In the genomic region with DNA sequence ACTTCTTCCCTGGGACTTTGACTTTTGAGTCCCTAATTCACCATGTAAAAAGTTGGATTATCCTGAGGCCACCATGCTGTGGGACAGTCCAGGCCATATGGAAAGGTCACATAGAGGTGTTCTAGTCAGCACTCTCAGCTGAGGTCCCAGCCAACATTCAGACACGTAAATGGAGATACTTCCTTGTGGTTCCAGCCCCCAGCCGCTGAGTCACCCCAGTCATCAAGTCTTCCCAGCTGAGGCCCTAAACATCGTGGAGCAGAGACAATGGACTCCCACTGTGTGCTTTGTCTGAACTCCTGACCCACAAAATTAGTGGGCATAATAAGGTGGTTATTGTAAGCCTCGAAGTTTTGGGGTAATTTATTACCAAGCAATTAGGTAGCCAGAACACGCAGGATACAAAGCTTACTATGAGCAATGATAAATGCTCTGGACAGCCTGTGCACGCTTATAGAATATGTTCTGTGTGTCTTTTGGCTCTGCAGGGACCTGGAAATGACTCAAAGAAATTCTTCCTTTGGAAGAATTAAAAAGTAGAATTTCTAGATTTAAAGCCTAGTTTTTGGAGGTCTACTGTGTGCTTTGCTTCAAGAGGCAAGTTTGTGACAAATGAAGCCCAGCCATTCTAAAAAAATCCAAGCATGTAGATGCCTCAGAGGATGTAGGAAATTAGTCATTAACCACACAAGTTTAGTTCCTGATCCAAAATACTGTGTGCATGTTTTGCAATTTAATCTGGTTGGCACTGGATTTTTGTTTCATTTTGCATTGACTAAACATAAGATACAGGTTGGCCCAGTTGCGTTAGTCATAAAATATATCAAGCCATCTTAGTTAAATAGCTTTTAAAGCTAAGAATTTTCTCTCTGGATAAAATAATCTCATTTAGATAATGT, we compare ENCODE assay signal across 8 cellular contexts. TPM values are rescaled to one million over a fixed set of nuclear protein-coding genes. Genes with fewer than 3 reads are reported as not detected.
A peak's percentile ranks its signal among the peaks of the same experiment; 100 is the strongest.
DNase-seq lines count a peak whose midpoint lies in the region; ATAC-seq and TF ChIP-seq lines count a peak whose summit lies in the region.

No MANE protein-coding gene starts in this region.

- no peaks in the 10 kb centered on the region for H3K9me2 ChIP-seq in hepatocyte (replicated peaks; ENCODE audit: insufficient read depth)

- DNase-seq in heart left ventricle: no peak
- DNase-seq in left ventricle myocardium superior: no peak
- DNase-seq in activated B cell treated with CpG ODN at 0.5 μM for 24 hours: no peak
- DNase-seq in hepatocyte (ENCODE audit: low spot score): peak; percentile 44
- no peak for DNase-seq in thoracic aorta (ENCODE audit: low spot score)
- no peak for DNase-seq in SHP77 (lab: John Stamatoyannopoulos, UW)

- peak overlapping the region in 1 of 12 donors; percentile 76 for H3K27ac ChIP-seq in heart left ventricle
- H3K27ac ChIP-seq in hepatocyte: peak overlapping the region; percentile 64
- H3K27ac ChIP-seq in thoracic aorta: peak overlapping the region; percentile 47 to 64

- peak overlapping the region; percentile 67 for H3K4me3 Mint-ChIP-seq in activated B cell treated with CpG ODN at 0.5 μM for 24 hours

- H3K27me3 ChIP-seq in heart left ventricle (no peaks in the 10 kb centered on the region), hepatocyte (no peaks in the 10 kb centered on the region), thoracic aorta (replicated peaks; ENCODE audit: insufficient read depth) (no peaks in the 10 kb centered on the region)

- ATAC-seq in heart left ventricle (peak in 3 of 4 donors; percentile 48 to 61 (median 50)), left ventricle myocardium superior (no peak), activated B cell treated with CpG ODN at 0.5 μM for 24 hours (ENCODE audit: low read depth) (peak; percentile 61), thoracic aorta (ENCODE audit: insufficient number of reproducible peaks, low FRiP score, low read depth) (peak; percentile 55), HG02870 (IDR thresholded peaks at IDR 0.05; ENCODE audit: unreplicated experiment) (no peak)

- TF ChIP-seq CTCF in heart left ventricle (IDR thresholded peaks at IDR 0.05): no peak
- TF ChIP-seq CTCF in activated B cell treated with CpG ODN at 0.5 μM for 24 hours (IDR thresholded peaks at IDR 0.05): no peak
- TF ChIP-seq CTCF in hepatocyte (IDR thresholded peaks at IDR 0.05; ENCODE audit: poor library complexity): no peak
- TF ChIP-seq CTCF in thoracic aorta (IDR thresholded peaks at IDR 0.05): no peak

- peak; percentile 44; the same call in 1 of the 2 replicates for TF ChIP-seq EP300 in Ishikawa (IDR thresholded peaks at IDR 0.05; ENCODE audit: borderline replicate concordance)

- H3K4me3 ChIP-seq in heart left ventricle (peak overlapping the region in 1 of 12 donors; percentile 2), hepatocyte (no peak overlapping the region), thoracic aorta (peak overlapping the region; percentile 31)

- H3K4me1 ChIP-seq in heart left ventricle: peaks cover 0 to 19% (median 0%) of the 10 kb centered on the region in 12 donors
- no peaks in the 10 kb centered on the region for H3K4me1 ChIP-seq in hepatocyte (ENCODE audit: insufficient read depth)
- H3K4me1 ChIP-seq in thoracic aorta (ENCODE audit: control insufficient read depth in 1 of 2, low read depth in 2 of 2): peaks cover 2 to 8% of the 10 kb centered on the region in 2 donors

- H3K9me3 ChIP-seq in heart left ventricle: no peaks in the 10 kb centered on the region
- no peaks in the 10 kb centered on the region for H3K9me3 ChIP-seq in hepatocyte (ENCODE audit: low read depth)
- H3K9me3 ChIP-seq in thoracic aorta: no peaks in the 10 kb centered on the region

- WGBS in heart left ventricle, 4 donors: 41 to 66% (median 60%) methylated on average over 7 of the region's 7 CpGs
- WGBS in hepatocyte (ENCODE audit: low lambda C conversion rate, missing lambda C conversion rate): 47% methylated on average over 7 of the region's 7 CpGs

- H3K36me3 Mint-ChIP-seq in activated B cell treated with CpG ODN at 0.5 μM for 24 hours (ENCODE audit: low read depth): no peaks in the 10 kb centered on the region

- CTCF ChIA-PET in activated B cell treated with CpG ODN at 0.5 μM for 24 hours (lab: Charles Lee): interaction anchor here (0.8 kb wide), 1 partner anchor 87 kb away, joined by 3 read pairs; no protein-coding TSS in a partner anchor

- POLR2A ChIA-PET in activated B cell treated with CpG ODN at 0.5 μM for 24 hours (lab: Charles Lee): interaction anchor here (1.9 to 2.2 kb wide), 2 partner anchors 32 to 34 kb away, joined by 6 read pairs; partner anchors contain the start of gene SLC9A7

- H3K36me3 ChIP-seq in heart left ventricle: no peaks in the 10 kb centered on the region
- H3K36me3 ChIP-seq in hepatocyte (replicated peaks; ENCODE audit: insufficient read depth, low read depth): no peaks in the 10 kb centered on the region
- no peaks in the 10 kb centered on the region for H3K36me3 ChIP-seq in thoracic aorta

- no peak for TF ChIP-seq RAD21 in Ishikawa (IDR thresholded peaks at IDR 0.05; ENCODE audit: low read depth)

- no peaks in the 10 kb centered on the region for H4K20me1 ChIP-seq in hepatocyte (ENCODE audit: insufficient read depth, poor library complexity, severe bottlenecking)

- no peak for TF ChIP-seq POLR2A in heart left ventricle (IDR thresholded peaks at IDR 0.05)

- no peaks in the 10 kb centered on the region for H3K9me3 Mint-ChIP-seq in activated B cell treated with CpG ODN at 0.5 μM for 24 hours

- intact Hi-C loops in heart left ventricle (cut with DNase I): loop anchor here in 3 of 10 donors (5.0 to 10.0 kb wide), 2 partner anchors 35 to 237 kb away; partner anchors contain the start of gene SLC9A7 (in 1 of the 3)
- intact Hi-C loops in left ventricle myocardium superior (cut with micrococcal nuclease): no loop called here
- intact Hi-C loops in activated B cell treated with CpG ODN at 0.5 μM for 24 hours (cut with micrococcal nuclease): loop anchor here (1.0 kb wide), 1 partner anchor 33 kb away; the partner anchor contains the start of gene SLC9A7

- H3K4me2 ChIP-seq in hepatocyte: no peak overlapping the region

- peaks cover 20% of the 10 kb centered on the region for H3K4me1 Mint-ChIP-seq in activated B cell treated with CpG ODN at 0.5 μM for 24 hours

- H2AFZ ChIP-seq in hepatocyte: no peak overlapping the region

- peak overlapping the region; percentile 72 for H3K27ac Mint-ChIP-seq in activated B cell treated with CpG ODN at 0.5 μM for 24 hours

- H3K79me2 ChIP-seq in hepatocyte: no peaks in the 10 kb centered on the region

- no peaks in the 10 kb centered on the region for H3K27me3 Mint-ChIP-seq in activated B cell treated with CpG ODN at 0.5 μM for 24 hours

TF ChIP-seq in Ishikawa, 13 proteins besides CTCF, POLR2A, EP300 and RAD21:
- TF ChIP-seq CREB1 (IDR thresholded peaks at IDR 0.05; ENCODE audit: low read depth): no peak
- no peak for TF ChIP-seq USF1 (IDR thresholded peaks at IDR 0.05)
- TF ChIP-seq TCF12 (IDR thresholded peaks at IDR 0.05; ENCODE audit: low read depth): peak; percentile 79
- TF ChIP-seq, protein P1, sequence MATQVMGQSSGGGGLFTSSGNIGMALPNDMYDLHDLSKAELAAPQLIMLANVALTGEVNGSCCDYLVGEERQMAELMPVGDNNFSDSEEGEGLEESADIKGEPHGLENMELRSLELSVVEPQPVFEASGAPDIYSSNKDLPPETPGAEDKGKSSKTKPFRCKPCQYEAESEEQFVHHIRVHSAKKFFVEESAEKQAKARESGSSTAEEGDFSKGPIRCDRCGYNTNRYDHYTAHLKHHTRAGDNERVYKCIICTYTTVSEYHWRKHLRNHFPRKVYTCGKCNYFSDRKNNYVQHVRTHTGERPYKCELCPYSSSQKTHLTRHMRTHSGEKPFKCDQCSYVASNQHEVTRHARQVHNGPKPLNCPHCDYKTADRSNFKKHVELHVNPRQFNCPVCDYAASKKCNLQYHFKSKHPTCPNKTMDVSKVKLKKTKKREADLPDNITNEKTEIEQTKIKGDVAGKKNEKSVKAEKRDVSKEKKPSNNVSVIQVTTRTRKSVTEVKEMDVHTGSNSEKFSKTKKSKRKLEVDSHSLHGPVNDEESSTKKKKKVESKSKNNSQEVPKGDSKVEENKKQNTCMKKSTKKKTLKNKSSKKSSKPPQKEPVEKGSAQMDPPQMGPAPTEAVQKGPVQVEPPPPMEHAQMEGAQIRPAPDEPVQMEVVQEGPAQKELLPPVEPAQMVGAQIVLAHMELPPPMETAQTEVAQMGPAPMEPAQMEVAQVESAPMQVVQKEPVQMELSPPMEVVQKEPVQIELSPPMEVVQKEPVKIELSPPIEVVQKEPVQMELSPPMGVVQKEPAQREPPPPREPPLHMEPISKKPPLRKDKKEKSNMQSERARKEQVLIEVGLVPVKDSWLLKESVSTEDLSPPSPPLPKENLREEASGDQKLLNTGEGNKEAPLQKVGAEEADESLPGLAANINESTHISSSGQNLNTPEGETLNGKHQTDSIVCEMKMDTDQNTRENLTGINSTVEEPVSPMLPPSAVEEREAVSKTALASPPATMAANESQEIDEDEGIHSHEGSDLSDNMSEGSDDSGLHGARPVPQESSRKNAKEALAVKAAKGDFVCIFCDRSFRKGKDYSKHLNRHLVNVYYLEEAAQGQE (IDR thresholded peaks at IDR 0.05; ENCODE audit: low read depth): no peak
- no peak for TF ChIP-seq CEBPB (IDR thresholded peaks at IDR 0.05)
- peak; percentile 55 for TF ChIP-seq NFIC (IDR thresholded peaks at IDR 0.05)
- no peak; the same call in 1 of the 2 replicates for TF ChIP-seq MAX (IDR thresholded peaks at IDR 0.05)
- TF ChIP-seq TEAD4 (IDR thresholded peaks at IDR 0.05): 0 out of 2 replicates have a peak, but pooled peaks have one; percentile 38

RNA-seq across cellular contexts. Expression of gene SLC9A7, which starts 33.3 kb away (rescaled TPM):
- total RNA-seq in heart left ventricle: 1 to 10 TPM; 1.9 to 8.6 (median 2.6) TPM
- 1 to 10 TPM in 1 of 2 donors, under 1 TPM in 1; 0.46 to 1.1 TPM for polyA plus RNA-seq in heart left ventricle
- total RNA-seq in left ventricle myocardium superior: 4.6 TPM
- 44.5 and 55.1 TPM in 2 replicates for total RNA-seq in activated B cell treated with CpG ODN at 0.5 μM for 24 hours
- 7.7 and 8.1 TPM in 2 replicates for total RNA-seq in hepatocyte
- polyA plus RNA-seq in hepatocyte: 2.0 and 3.6 TPM in 2 replicates
- total RNA-seq in thoracic aorta: 10 to 100 TPM in 1 of 2 donors, 1 to 10 TPM in 1; 6.7 to 12.2 TPM

RNA-seq across cellular contexts. Expression of gene RP2, which starts 44.7 kb away (rescaled TPM):
- total RNA-seq in heart left ventricle: 1 to 10 TPM; 2.4 to 9.0 (median 3.6) TPM
- polyA plus RNA-seq in heart left ventricle: 1 to 10 TPM; 1.8 to 4.5 TPM
- 3.1 TPM for total RNA-seq in left ventricle myocardium superior
- total RNA-seq in activated B cell treated with CpG ODN at 0.5 μM for 24 hours: 11.3 TPM in 2 replicates
- 23.2 and 24.4 TPM in 2 replicates for total RNA-seq in hepatocyte
- polyA plus RNA-seq in hepatocyte: 9.3 and 9.5 TPM in 2 replicates
- total RNA-seq in thoracic aorta: 10 to 100 TPM; 11.8 to 12.7 TPM

Comparison
In these comparisons a context has a peak if more than half of its experiments do, and no peak if none do; other contexts are left out.
1. ATAC-seq: peak in heart left ventricle (3 of 4), activated B cell treated with CpG ODN at 0.5 μM for 24 hours (single experiment) and thoracic aorta (single experiment); none in left ventricle myocardium superior (single experiment) and HG02870 (single experiment).